ENCODE assay signal across 11 cellular contexts in the genomic region with DNA sequence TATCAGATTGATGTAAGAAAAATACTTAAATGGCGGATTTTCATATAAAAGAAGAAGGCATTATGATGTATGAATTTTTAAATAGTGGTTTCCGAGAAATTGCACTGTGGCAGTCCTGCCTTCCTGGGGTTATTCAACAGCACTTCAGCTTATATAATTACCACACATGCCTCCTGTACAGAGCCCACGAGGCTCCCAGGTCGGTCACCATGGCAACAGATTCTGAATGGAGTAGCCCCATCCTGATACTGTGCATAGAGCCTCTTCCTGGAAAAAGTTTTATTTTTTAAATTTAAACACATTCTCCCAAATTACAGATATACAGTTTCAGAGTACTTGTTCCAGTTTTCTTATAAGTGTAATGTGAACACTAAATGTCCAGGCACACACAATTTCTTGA. TPM values are rescaled to one million over a fixed set of nuclear protein-coding genes. Genes with fewer than 3 reads are reported as not detected.
A peak's percentile ranks its signal among the peaks of the same experiment; 100 is the strongest.
DNase-seq lines count a peak whose midpoint lies in the region; ATAC-seq and TF ChIP-seq lines count a peak whose summit lies in the region.
"Had no signal": no experiment of that assay in that cellular context is flagged by ENCODE, and none has a peak within 500 bp of the region (broad histone marks: within the 10 kb centered on the region; RNA-seq: fewer than 3 reads in every experiment).

No MANE protein-coding gene starts in this region.

- no peaks in the 10 kb centered on the region for H3K27me3 ChIP-seq in BLaER1 treated with 17β-estradiol and CSF1 and Interleukin-3, amounts not matched to agents 10 nM and 100 nM
- H3K27me3 ChIP-seq: upper lobe of left lung had no signal

- H3K4me1 ChIP-seq in BLaER1 treated with 17β-estradiol and CSF1 and Interleukin-3, amounts not matched to agents 10 nM and 100 nM = peaks cover 27 to 41% (median 36%) of the 10 kb centered on the region in 10 experiments

- H3K4me1 Mint-ChIP-seq in endothelial cell (ENCODE audit: unreplicated experiment) = peaks cover 47% of the 10 kb centered on the region
- H3K4me1 Mint-ChIP-seq in activated CD4-positive, alpha-beta memory T cell treated with anti-CD3 and anti-CD28 coated beads, Interleukin-2, amount 10 ng/mL, durations not matched to agents 7 days and 5 days = peaks cover 3% of the 10 kb centered on the region

- no peaks in the 10 kb centered on the region for H3K9me3 Mint-ChIP-seq in endothelial cell (ENCODE audit: unreplicated experiment)
- H3K9me3 Mint-ChIP-seq in activated CD4-positive, alpha-beta memory T cell treated with anti-CD3 and anti-CD28 coated beads, Interleukin-2, amount 10 ng/mL, durations not matched to agents 7 days and 5 days = no peaks in the 10 kb centered on the region

- H3K4me2 ChIP-seq in BLaER1 treated with 17β-estradiol and CSF1 and Interleukin-3, amounts not matched to agents 10 nM and 100 nM = peak overlapping the region; percentile 32 to 73 (median 57); a peak in 19 of 22 replicates

- H3K4me3 ChIP-seq in BLaER1 treated with 17β-estradiol and CSF1 and Interleukin-3, amounts not matched to agents 10 nM and 100 nM = no peak overlapping the region
- H3K4me3 ChIP-seq: upper lobe of left lung had no signal

- peak overlapping the region in 10 of 11 experiments; percentile 11 to 77 (median 64); a peak in 15 of 22 replicates for H3K27ac ChIP-seq in BLaER1 treated with 17β-estradiol and CSF1 and Interleukin-3, amounts not matched to agents 10 nM and 100 nM
- H3K27ac ChIP-seq: upper lobe of left lung had no signal

- no peaks in the 10 kb centered on the region for H3K36me3 Mint-ChIP-seq in endothelial cell (ENCODE audit: low read depth, unreplicated experiment)
- no peaks in the 10 kb centered on the region for H3K36me3 Mint-ChIP-seq in activated CD4-positive, alpha-beta memory T cell treated with anti-CD3 and anti-CD28 coated beads, Interleukin-2, amount 10 ng/mL, durations not matched to agents 7 days and 5 days (ENCODE audit: low read depth)

- CTCF ChIA-PET in activated CD4-positive, alpha-beta memory T cell treated with anti-CD3 and anti-CD28 coated beads, Interleukin-2, amount 10 ng/mL, durations not matched to agents 7 days and 5 days (lab: Charles Lee) = no interaction called here

- no peak for ATAC-seq in GM21737 (IDR thresholded peaks at IDR 0.05; ENCODE audit: unreplicated experiment)

- H4K20me1 ChIP-seq in BLaER1 treated with 17β-estradiol and CSF1 and Interleukin-3, amounts not matched to agents 10 nM and 100 nM = no peaks in the 10 kb centered on the region

- H3K4me3 Mint-ChIP-seq in endothelial cell (ENCODE audit: unreplicated experiment) = no peak overlapping the region
- H3K4me3 Mint-ChIP-seq in activated CD4-positive, alpha-beta memory T cell treated with anti-CD3 and anti-CD28 coated beads, Interleukin-2, amount 10 ng/mL, durations not matched to agents 7 days and 5 days = no peak overlapping the region

- no peaks in the 10 kb centered on the region for H3K36me3 ChIP-seq in BLaER1 treated with 17β-estradiol and CSF1 and Interleukin-3, amounts not matched to agents 10 nM and 100 nM
- H3K36me3 ChIP-seq: upper lobe of left lung had no signal

- H3K9me3 ChIP-seq in BLaER1 treated with 17β-estradiol and CSF1 and Interleukin-3, amounts not matched to agents 10 nM and 100 nM (replicated peaks in 1 of 11) = no peaks in the 10 kb centered on the region
- H3K9me3 ChIP-seq: upper lobe of left lung had no signal

- no peaks in the 10 kb centered on the region for H3K27me3 Mint-ChIP-seq in endothelial cell (ENCODE audit: unreplicated experiment)
- no peaks in the 10 kb centered on the region for H3K27me3 Mint-ChIP-seq in activated CD4-positive, alpha-beta memory T cell treated with anti-CD3 and anti-CD28 coated beads, Interleukin-2, amount 10 ng/mL, durations not matched to agents 7 days and 5 days

- no peak for TF ChIP-seq POLR2A in erythroblast (IDR thresholded peaks at IDR 0.05; ENCODE audit: low read length)

- H3K27ac Mint-ChIP-seq in endothelial cell (ENCODE audit: unreplicated experiment) = peak overlapping the region; percentile 100
- no peak overlapping the region for H3K27ac Mint-ChIP-seq in activated CD4-positive, alpha-beta memory T cell treated with anti-CD3 and anti-CD28 coated beads, Interleukin-2, amount 10 ng/mL, durations not matched to agents 7 days and 5 days

- POLR2A ChIA-PET in activated CD4-positive, alpha-beta memory T cell treated with anti-CD3 and anti-CD28 coated beads, Interleukin-2, amount 10 ng/mL, durations not matched to agents 7 days and 5 days (lab: Charles Lee) = no interaction called here

- DNase-seq in NCI-H1092 treated with DMSO at 0.1 percent for 48 hours (lab: John Stamatoyannopoulos, UW) (peak; percentile 99), NCI-H510A treated with DMSO at 0.1 percent for 48 hours (lab: John Stamatoyannopoulos, UW) (peak; percentile 71), endothelial cell (ENCODE audit: low spot score) (peak; percentile 45), NOMO-1 treated with DMSO at 0.1 percent for 48 hours (lab: John Stamatoyannopoulos, UW; ENCODE audit: unreplicated experiment) (no peak), erythroblast (lab: John Stamatoyannopoulos, UW) (no peak)
- no peak for DNase-seq in activated CD4-positive, alpha-beta memory T cell treated with anti-CD3 and anti-CD28 coated beads, Interleukin-2, amount 10 ng/mL, durations not matched to agents 7 days and 5 days
- DNase-seq: activated CD4-positive, alpha-beta T cell treated with anti-CD3 and anti-CD28 coated beads, Interleukin-2, amount 50 U/mL, for 1 hour; caudate nucleus had no signal

- TF ChIP-seq CTCF in endothelial cell (IDR thresholded peaks at IDR 0.05; ENCODE audit: unreplicated experiment) = no peak

- no peak overlapping the region; a peak in 1 of 22 replicates for H3K9ac ChIP-seq in BLaER1 treated with 17β-estradiol and CSF1 and Interleukin-3, amounts not matched to agents 10 nM and 100 nM

RNA-seq across cellular contexts. Expression of gene ASB4, which starts 15.9 kb away (rescaled TPM):
- not detected for total RNA-seq in endothelial cell (ENCODE audit: unreplicated experiment)
- total RNA-seq in activated CD4-positive, alpha-beta memory T cell treated with anti-CD3 and anti-CD28 coated beads, Interleukin-2, amount 10 ng/mL, durations not matched to agents 7 days and 5 days = not detected

RNA-seq across cellular contexts. Expression of gene PON2, which starts 35.0 kb away (rescaled TPM):
- total RNA-seq in endothelial cell (ENCODE audit: unreplicated experiment) = 158 TPM
- 1 to 10 TPM; 3.5 to 4.3 TPM for total RNA-seq in activated CD4-positive, alpha-beta memory T cell treated with anti-CD3 and anti-CD28 coated beads, Interleukin-2, amount 10 ng/mL, durations not matched to agents 7 days and 5 days

Comparison
In these comparisons a context has a peak if more than half of its experiments do, and no peak if none do; other contexts are left out.
1. DNase-seq: peak in NCI-H1092 treated with DMSO at 0.1 percent for 48 hours (single experiment), NCI-H510A treated with DMSO at 0.1 percent for 48 hours (single experiment) and endothelial cell (single experiment); none in NOMO-1 treated with DMSO at 0.1 percent for 48 hours (single experiment), activated CD4-positive, alpha-beta memory T cell treated with anti-CD3 and anti-CD28 coated beads, Interleukin-2, amount 10 ng/mL, durations not matched to agents 7 days and 5 days (single experiment) and erythroblast (0 of 2).
2. RNA of gene PON2, which starts 35.0 kb away (total RNA-seq): 158 TPM in endothelial cell (single experiment); 3.5 to 4.3 TPM in activated CD4-positive, alpha-beta memory T cell treated with anti-CD3 and anti-CD28 coated beads, Interleukin-2, amount 10 ng/mL, durations not matched to agents 7 days and 5 days; every median in the first group is over 10 times any median in the second.